In the genomic region with DNA sequence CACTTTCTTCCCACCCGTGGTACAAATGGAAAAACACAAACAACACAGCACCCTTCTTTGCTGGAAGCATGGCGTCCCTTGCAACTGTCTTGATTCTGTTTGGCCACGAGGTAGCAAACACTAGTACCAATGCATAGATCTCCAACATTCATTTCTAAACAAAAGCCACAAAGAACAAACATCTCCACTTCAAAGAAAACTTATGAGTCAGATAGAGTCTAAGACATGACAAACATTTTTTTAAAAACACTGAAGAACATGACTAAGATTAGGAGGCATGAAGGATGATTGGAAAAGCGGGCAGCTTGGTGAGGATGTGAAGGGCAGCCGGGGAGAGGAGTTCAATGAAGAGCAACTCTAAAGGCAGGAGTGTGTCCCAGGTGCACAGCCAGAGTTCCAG, we compare ENCODE assay signal across 1 cellular context.
TF ChIP-seq lines count a peak whose summit lies in the region.

No MANE protein-coding gene starts in this region.

TF ChIP-seq in A549, 52 proteins besides CTCF, POLR2A, EP300 and RAD21 (continued from another document):
- TF ChIP-seq, protein P1, sequence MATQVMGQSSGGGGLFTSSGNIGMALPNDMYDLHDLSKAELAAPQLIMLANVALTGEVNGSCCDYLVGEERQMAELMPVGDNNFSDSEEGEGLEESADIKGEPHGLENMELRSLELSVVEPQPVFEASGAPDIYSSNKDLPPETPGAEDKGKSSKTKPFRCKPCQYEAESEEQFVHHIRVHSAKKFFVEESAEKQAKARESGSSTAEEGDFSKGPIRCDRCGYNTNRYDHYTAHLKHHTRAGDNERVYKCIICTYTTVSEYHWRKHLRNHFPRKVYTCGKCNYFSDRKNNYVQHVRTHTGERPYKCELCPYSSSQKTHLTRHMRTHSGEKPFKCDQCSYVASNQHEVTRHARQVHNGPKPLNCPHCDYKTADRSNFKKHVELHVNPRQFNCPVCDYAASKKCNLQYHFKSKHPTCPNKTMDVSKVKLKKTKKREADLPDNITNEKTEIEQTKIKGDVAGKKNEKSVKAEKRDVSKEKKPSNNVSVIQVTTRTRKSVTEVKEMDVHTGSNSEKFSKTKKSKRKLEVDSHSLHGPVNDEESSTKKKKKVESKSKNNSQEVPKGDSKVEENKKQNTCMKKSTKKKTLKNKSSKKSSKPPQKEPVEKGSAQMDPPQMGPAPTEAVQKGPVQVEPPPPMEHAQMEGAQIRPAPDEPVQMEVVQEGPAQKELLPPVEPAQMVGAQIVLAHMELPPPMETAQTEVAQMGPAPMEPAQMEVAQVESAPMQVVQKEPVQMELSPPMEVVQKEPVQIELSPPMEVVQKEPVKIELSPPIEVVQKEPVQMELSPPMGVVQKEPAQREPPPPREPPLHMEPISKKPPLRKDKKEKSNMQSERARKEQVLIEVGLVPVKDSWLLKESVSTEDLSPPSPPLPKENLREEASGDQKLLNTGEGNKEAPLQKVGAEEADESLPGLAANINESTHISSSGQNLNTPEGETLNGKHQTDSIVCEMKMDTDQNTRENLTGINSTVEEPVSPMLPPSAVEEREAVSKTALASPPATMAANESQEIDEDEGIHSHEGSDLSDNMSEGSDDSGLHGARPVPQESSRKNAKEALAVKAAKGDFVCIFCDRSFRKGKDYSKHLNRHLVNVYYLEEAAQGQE (IDR thresholded peaks at IDR 0.05) = no peak
